ENCODE assay signal across 8 cellular contexts in genomic region chr19:36009220-36009619, GRCh38. TPM values are rescaled to one million over a fixed set of nuclear protein-coding genes. Genes with fewer than 3 reads are reported as not detected.
A peak's percentile ranks its signal among the peaks of the same experiment; 100 is the strongest.
DNase-seq lines count a peak whose midpoint lies in the region; ATAC-seq, FAIRE-seq and TF ChIP-seq lines count a peak whose summit lies in the region.

No MANE protein-coding gene starts in this region.

- peaks cover 3% of the 10 kb centered on the region for H3K36me3 Mint-ChIP-seq in activated CD4-positive, alpha-beta T cell treated with anti-CD3 and anti-CD28 coated beads, Interleukin-2, amount 10 ng/mL, durations not matched to agents 7 days and 5 days (ENCODE audit: low read depth)
- H3K36me3 Mint-ChIP-seq in memory B cell: peaks cover 9% of the 10 kb centered on the region

- DNase-seq in DMS53 (lab: John Stamatoyannopoulos, UW) (peak; percentile 94), NCI-H2029 (lab: John Stamatoyannopoulos, UW) (peak; percentile 60), H1 (ENCODE audit: low read depth in 1 of 2, low spot score in 2 of 2) (peak in 1 of 2 experiments; percentile 82), memory B cell (ENCODE audit: low spot score in 2 of 2) (no peak), A172 (ENCODE audit: low spot score) (no peak)
- DNase-seq in activated CD4-positive, alpha-beta T cell treated with anti-CD3 and anti-CD28 coated beads, Interleukin-2, amount 10 ng/mL, durations not matched to agents 7 days and 5 days: peak; percentile 44
- peak; percentile 50 to 55 for DNase-seq in stimulated activated naive CD8-positive, alpha-beta T cell treated with anti-CD3 and anti-CD28 coated beads, Interleukin-15, amount 100 ng/mL, for 72 hours

- no peak for TF ChIP-seq RAD21 in H1 (IDR thresholded peaks at IDR 0.05 in 1 of 2, conservative IDR thresholded peaks at IDR 0.05 in 1 of 2; ENCODE audit: low read depth in 2 of 2, low read length in 2 of 2)

- no peaks in the 10 kb centered on the region for H4K20me1 ChIP-seq in H1 (replicated peaks in 1 of 2; ENCODE audit: control insufficient read depth in 1 of 2, insufficient read depth in 2 of 2, low read length in 2 of 2)

- peaks cover 34% of the 10 kb centered on the region for H3K4me1 Mint-ChIP-seq in activated CD4-positive, alpha-beta T cell treated with anti-CD3 and anti-CD28 coated beads, Interleukin-2, amount 10 ng/mL, durations not matched to agents 7 days and 5 days
- peaks cover 23% of the 10 kb centered on the region for H3K4me1 Mint-ChIP-seq in memory B cell
- peaks cover 46% of the 10 kb centered on the region for H3K4me1 Mint-ChIP-seq in stimulated activated naive CD8-positive, alpha-beta T cell treated with anti-CD3 and anti-CD28 coated beads, Interleukin-15, amount 100 ng/mL, for 72 hours

- POLR2A ChIA-PET in activated CD4-positive, alpha-beta T cell treated with anti-CD3 and anti-CD28 coated beads, Interleukin-2, amount 10 ng/mL, durations not matched to agents 7 days and 5 days (lab: Charles Lee): no interaction called here
- POLR2A ChIA-PET in H1 (lab: Charles Lee; ENCODE audit: partially characterized antibody): interaction anchor here (0.7 to 1.9 kb wide), 12 partner anchors 8 to 148 kb away, joined by 3 to 10 read pairs (median 4); partner anchors contain the start of genes CLIP3, SDHAF1, THAP8 and WDR62

- no peak overlapping the region for H4K5ac ChIP-seq in H1 (ENCODE audit: insufficient read length, low read depth, low read length)

- no peaks in the 10 kb centered on the region for H3K27me3 Mint-ChIP-seq in activated CD4-positive, alpha-beta T cell treated with anti-CD3 and anti-CD28 coated beads, Interleukin-2, amount 10 ng/mL, durations not matched to agents 7 days and 5 days
- no peaks in the 10 kb centered on the region for H3K27me3 Mint-ChIP-seq in memory B cell
- no peaks in the 10 kb centered on the region for H3K27me3 Mint-ChIP-seq in stimulated activated naive CD8-positive, alpha-beta T cell treated with anti-CD3 and anti-CD28 coated beads, Interleukin-15, amount 100 ng/mL, for 72 hours

- CTCF ChIA-PET in activated CD4-positive, alpha-beta T cell treated with anti-CD3 and anti-CD28 coated beads, Interleukin-2, amount 10 ng/mL, durations not matched to agents 7 days and 5 days (lab: Charles Lee): interaction anchor here (0.6 to 1.1 kb wide), 2 partner anchors 13 to 267 kb away, joined by 3 to 7 read pairs; no protein-coding TSS in a partner anchor
- CTCF ChIA-PET in H1 (lab: Charles Lee; ENCODE audit: partially characterized antibody): interaction anchor here (0.5 to 2.3 kb wide), 4 partner anchors 11 to 408 kb away, joined by 3 to 19 read pairs (median 3); no protein-coding TSS in a partner anchor

- H4K91ac ChIP-seq in H1 (replicated peaks; ENCODE audit: insufficient read length, low read length): peak overlapping the region; percentile 28

- H3K14ac ChIP-seq in H1 (ENCODE audit: insufficient read length): no peak overlapping the region

- peaks cover 0 to 4% (median 0%) of the 10 kb centered on the region in 4 experiments; a peak in 2 of 8 replicates for H3K36me3 ChIP-seq in H1 (ENCODE audit: control insufficient read depth in 2 of 4, insufficient read depth in 4 of 4, low read length in 3 of 4)

- WGBS in H1 (ENCODE audit: extremely low coverage in 1 of 2, insufficient coverage in 1 of 2, insufficient read length in 1 of 2, insufficient replicate concordance in 2 of 2, low coverage in 1 of 2, low lambda C conversion rate in 2 of 2, missing lambda C conversion rate in 1 of 2), 2 experiments: 3% methylated on average over 27 of the region's 50 CpGs; no CpG with 5 or more reads in 1 of the 2 experiments

- H2AFZ ChIP-seq in H1 (ENCODE audit: low read length): no peak overlapping the region

- no peak overlapping the region for H2BK15ac ChIP-seq in H1 (ENCODE audit: low read length)

- H3K18ac ChIP-seq in H1 (ENCODE audit: extremely low read depth, low read length): peak overlapping the region; percentile 32; the same call in 1 of the 2 replicates

- ATAC-seq in memory B cell (ENCODE audit: low read depth) (peak; percentile 12), HG03439 (IDR thresholded peaks at IDR 0.05; ENCODE audit: unreplicated experiment) (no peak)
- ATAC-seq in stimulated activated naive CD8-positive, alpha-beta T cell treated with anti-CD3 and anti-CD28 coated beads, Interleukin-15, amount 100 ng/mL, for 72 hours: no peak

- TF ChIP-seq EP300 in H1 (IDR thresholded peaks at IDR 0.05; ENCODE audit: borderline replicate concordance in 1 of 2, low read depth in 2 of 2, low read length in 2 of 2): no peak

- peak overlapping the region; percentile 57 to 78 for H3K4me2 ChIP-seq in H1 (ENCODE audit: insufficient read depth in 1 of 2, low read depth in 2 of 2, low read length in 2 of 2)

- H3K9me3 Mint-ChIP-seq in activated CD4-positive, alpha-beta T cell treated with anti-CD3 and anti-CD28 coated beads, Interleukin-2, amount 10 ng/mL, durations not matched to agents 7 days and 5 days: no peaks in the 10 kb centered on the region
- no peaks in the 10 kb centered on the region for H3K9me3 Mint-ChIP-seq in memory B cell
- H3K9me3 Mint-ChIP-seq in stimulated activated naive CD8-positive, alpha-beta T cell treated with anti-CD3 and anti-CD28 coated beads, Interleukin-15, amount 100 ng/mL, for 72 hours: no peaks in the 10 kb centered on the region

- no peak overlapping the region for H3K56ac ChIP-seq in H1 (replicated peaks; ENCODE audit: insufficient read length, low read depth, low read length)

- H2BK12ac ChIP-seq in H1 (ENCODE audit: low read depth, low read length): no peak overlapping the region

- peak overlapping the region in 1 of 4 experiments; percentile 16; a peak in 1 of 7 replicates for H3K9ac ChIP-seq in H1 (replicated peaks in 1 of 4; ENCODE audit: extremely low read depth in 1 of 4, low read depth in 3 of 4, low read length in 3 of 4)

- no peak for TF ChIP-seq POLR2A in H1 (IDR thresholded peaks at IDR 0.05; ENCODE audit: control extremely low read depth in 1 of 2, low read depth in 2 of 2, low read length in 2 of 2)

- H3K9me3 ChIP-seq in H1 (ENCODE audit: insufficient read depth in 2 of 2, low read depth in 1 of 2, low read length in 1 of 2): no peaks in the 10 kb centered on the region

- H3K4me3 ChIP-seq in H1 (ENCODE audit: extremely low read depth in 1 of 4, insufficient read depth in 2 of 4, low read depth in 3 of 4, low read length in 4 of 4): peak overlapping the region; percentile 42 to 78 (median 52)

- no peak overlapping the region for H2BK120ac ChIP-seq in H1 (replicated peaks; ENCODE audit: low read depth, low read length)

- H2BK5ac ChIP-seq in H1 (ENCODE audit: low read depth, low read length): 0 out of 2 replicates have a peak overlapping the region, but pooled peaks have one; percentile 5

- no peak overlapping the region for H2BK20ac ChIP-seq in H1 (ENCODE audit: low read length)

- no peaks in the 10 kb centered on the region for H3K79me1 ChIP-seq in H1 (ENCODE audit: low read depth, low read length)

- no peaks in the 10 kb centered on the region for H3K79me2 ChIP-seq in H1 (ENCODE audit: control insufficient read depth in 1 of 2, insufficient read depth in 2 of 2, low read length in 2 of 2)

- H3K4me1 ChIP-seq in H1 (replicated peaks in 1 of 4; ENCODE audit: control insufficient read depth in 3 of 4, insufficient read depth in 4 of 4, low read length in 3 of 4): peaks cover 0 to 16% (median 8%) of the 10 kb centered on the region in 4 experiments; a peak in 5 of 7 replicates

- no peak for FAIRE-seq in H1 (lab: Jason Lieb, UNC)

- H3K27ac ChIP-seq in H1 (ENCODE audit: low read depth, low read length): no peak overlapping the region

- TF ChIP-seq CTCF in H1 (IDR thresholded peaks at IDR 0.05; ENCODE audit: control extremely low read depth in 1 of 3, insufficient read depth in 1 of 3, low read depth in 1 of 3, low read length in 3 of 3): no peak

- H3K27ac Mint-ChIP-seq in activated CD4-positive, alpha-beta T cell treated with anti-CD3 and anti-CD28 coated beads, Interleukin-2, amount 10 ng/mL, durations not matched to agents 7 days and 5 days: peak overlapping the region; percentile 37
- H3K27ac Mint-ChIP-seq in memory B cell: peak overlapping the region; percentile 65
- H3K27ac Mint-ChIP-seq in stimulated activated naive CD8-positive, alpha-beta T cell treated with anti-CD3 and anti-CD28 coated beads, Interleukin-15, amount 100 ng/mL, for 72 hours: peak overlapping the region in 1 of 2 donors; percentile 54

- H4K8ac ChIP-seq in H1 (ENCODE audit: extremely low read depth, insufficient read depth, low read length): peak overlapping the region; percentile 77; the same call in 1 of the 2 replicates

- peak overlapping the region; percentile 50 for H3K4me3 Mint-ChIP-seq in activated CD4-positive, alpha-beta T cell treated with anti-CD3 and anti-CD28 coated beads, Interleukin-2, amount 10 ng/mL, durations not matched to agents 7 days and 5 days
- peak overlapping the region; percentile 72 for H3K4me3 Mint-ChIP-seq in memory B cell
- H3K4me3 Mint-ChIP-seq in stimulated activated naive CD8-positive, alpha-beta T cell treated with anti-CD3 and anti-CD28 coated beads, Interleukin-15, amount 100 ng/mL, for 72 hours: peak overlapping the region; percentile 53 to 72

- H3K23me2 ChIP-seq in H1 (ENCODE audit: low read depth, low read length): peaks cover 14% of the 10 kb centered on the region

- no peak overlapping the region for H3K4ac ChIP-seq in H1 (replicated peaks; ENCODE audit: insufficient read length, low read depth, low read length)

- no peak overlapping the region for H2AK5ac ChIP-seq in H1 (ENCODE audit: low read depth, low read length)

- no peak overlapping the region for H3K23ac ChIP-seq in H1 (ENCODE audit: insufficient read length)

- H3K27me3 ChIP-seq in H1 (replicated peaks in 1 of 4; ENCODE audit: control insufficient read depth in 3 of 4, extremely low read depth in 1 of 4, insufficient read depth in 3 of 4, low read length in 3 of 4): no peaks in the 10 kb centered on the region

RNA-seq across cellular contexts. Expression of gene SYNE4, which starts 0.6 kb away (rescaled TPM):
- 1 to 10 TPM; 1.8 to 2.4 TPM for total RNA-seq in activated CD4-positive, alpha-beta T cell treated with anti-CD3 and anti-CD28 coated beads, Interleukin-2, amount 10 ng/mL, durations not matched to agents 7 days and 5 days
- total RNA-seq in H1 (2021; fragmentation: NEBNext Ultra II Directional; extraction: Animal tissue kit (Norgen Biotek cat#: 25700)): 20.8 and 21.8 TPM in 2 replicates
- 22.6 and 29.1 TPM in 2 replicates for polyA plus RNA-seq in H1 (2011; rRNA removed)
- 25.4 TPM for polyA plus RNA-seq in H1 (2011; cell fraction: cytosol; rRNA removed)
- 30.0 TPM for polyA plus RNA-seq in H1 (2011; cell fraction: nucleus; rRNA removed)
- 20.7 to 28.0 TPM (median 25.1 TPM) in 4 replicates for polyA plus RNA-seq in H1 (2012, experiment 1 of 2)
- 36.3 TPM for polyA plus RNA-seq in H1 (2012, experiment 2 of 2)
- polyA plus RNA-seq in H1 (2013, experiment 1 of 2): 20.5 TPM
- 20.3 TPM for polyA plus RNA-seq in H1 (2013, experiment 2 of 2)
- polyA minus RNA-seq in H1 (2011; rRNA and poly(A)+ RNA removed): 9.0 and 9.2 TPM in 2 replicates
- polyA minus RNA-seq in H1 (2011; cell fraction: cytosol; rRNA and poly(A)+ RNA removed): 9.8 TPM
- 12.7 TPM for polyA minus RNA-seq in H1 (2011; cell fraction: nucleus; rRNA and poly(A)+ RNA removed)
- total RNA-seq in A172 (2014; rRNA removed; shearing (Covaris generic)): 0.12 and 0.29 TPM in 2 replicates

RNA-seq across cellular contexts. Expression of gene ALKBH6, which starts 4.8 kb away (rescaled TPM):
- 10 to 100 TPM; 38.2 to 43.0 TPM for total RNA-seq in activated CD4-positive, alpha-beta T cell treated with anti-CD3 and anti-CD28 coated beads, Interleukin-2, amount 10 ng/mL, durations not matched to agents 7 days and 5 days
- 19.2 and 24.8 TPM in 2 replicates for total RNA-seq in H1 (2021; fragmentation: NEBNext Ultra II Directional; extraction: Animal tissue kit (Norgen Biotek cat#: 25700))
- 33.3 and 51.2 TPM in 2 replicates for polyA plus RNA-seq in H1 (2011; rRNA removed)
- polyA plus RNA-seq in H1 (2011; cell fraction: cytosol; rRNA removed): 40.1 TPM
- 73.1 TPM for polyA plus RNA-seq in H1 (2011; cell fraction: nucleus; rRNA removed)
- 28.3 to 46.2 TPM (median 30.6 TPM) in 4 replicates for polyA plus RNA-seq in H1 (2012, experiment 1 of 2)
- polyA plus RNA-seq in H1 (2012, experiment 2 of 2): 32.6 TPM
- 33.6 TPM for polyA plus RNA-seq in H1 (2013, experiment 1 of 2)
- 32.8 TPM for polyA plus RNA-seq in H1 (2013, experiment 2 of 2)
- polyA minus RNA-seq in H1 (2011; rRNA and poly(A)+ RNA removed): 8.4 and 8.6 TPM in 2 replicates
- 7.9 TPM for polyA minus RNA-seq in H1 (2011; cell fraction: cytosol; rRNA and poly(A)+ RNA removed)
- polyA minus RNA-seq in H1 (2011; cell fraction: nucleus; rRNA and poly(A)+ RNA removed): 17.7 TPM
- 38.3 and 43.4 TPM in 2 replicates for total RNA-seq in A172 (2014; rRNA removed; shearing (Covaris generic))

RNA-seq across cellular contexts. Expression of gene SDHAF1, which starts 14.2 kb away (rescaled TPM):
- 10 to 100 TPM; 15.6 to 16.8 TPM for total RNA-seq in activated CD4-positive, alpha-beta T cell treated with anti-CD3 and anti-CD28 coated beads, Interleukin-2, amount 10 ng/mL, durations not matched to agents 7 days and 5 days
- 16.0 and 16.8 TPM in 2 replicates for total RNA-seq in H1 (2021; fragmentation: NEBNext Ultra II Directional; extraction: Animal tissue kit (Norgen Biotek cat#: 25700))
- polyA plus RNA-seq in H1 (2011; rRNA removed): 21.3 and 27.7 TPM in 2 replicates
- 26.1 TPM for polyA plus RNA-seq in H1 (2011; cell fraction: cytosol; rRNA removed)
- 19.7 TPM for polyA plus RNA-seq in H1 (2011; cell fraction: nucleus; rRNA removed)
- polyA plus RNA-seq in H1 (2012, experiment 1 of 2): 15.8 to 17.6 TPM (median 15.9 TPM) in 4 replicates
- polyA plus RNA-seq in H1 (2012, experiment 2 of 2): 19.8 TPM
- 18.5 TPM for polyA plus RNA-seq in H1 (2013, experiment 1 of 2)
- polyA plus RNA-seq in H1 (2013, experiment 2 of 2): 17.2 TPM
- 3.2 and 3.3 TPM in 2 replicates for polyA minus RNA-seq in H1 (2011; rRNA and poly(A)+ RNA removed)
- polyA minus RNA-seq in H1 (2011; cell fraction: cytosol; rRNA and poly(A)+ RNA removed): 8.0 TPM
- 9.8 TPM for polyA minus RNA-seq in H1 (2011; cell fraction: nucleus; rRNA and poly(A)+ RNA removed)
- 20.4 and 24.6 TPM in 2 replicates for total RNA-seq in A172 (2014; rRNA removed; shearing (Covaris generic))

RNA-seq across cellular contexts. Expression of gene CLIP3, which starts 23.5 kb away (rescaled TPM):
- total RNA-seq in activated CD4-positive, alpha-beta T cell treated with anti-CD3 and anti-CD28 coated beads, Interleukin-2, amount 10 ng/mL, durations not matched to agents 7 days and 5 days: 1 to 10 TPM in 1 of 2 experiments, under 1 TPM in 1; 0.75 to 1.4 TPM
- total RNA-seq in H1 (2021; fragmentation: NEBNext Ultra II Directional; extraction: Animal tissue kit (Norgen Biotek cat#: 25700)): 21.7 and 33.7 TPM in 2 replicates
- 5.9 and 12.0 TPM in 2 replicates for polyA plus RNA-seq in H1 (2011; rRNA removed)
- polyA plus RNA-seq in H1 (2011; cell fraction: cytosol; rRNA removed): 4.9 TPM
- polyA plus RNA-seq in H1 (2011; cell fraction: nucleus; rRNA removed): 10.4 TPM
- 21.3 to 26.6 TPM (median 24.5 TPM) in 4 replicates for polyA plus RNA-seq in H1 (2012, experiment 1 of 2)
- polyA plus RNA-seq in H1 (2012, experiment 2 of 2): 24.2 TPM
- polyA plus RNA-seq in H1 (2013, experiment 1 of 2): 8.5 TPM
- polyA plus RNA-seq in H1 (2013, experiment 2 of 2): 8.9 TPM
- 6.2 and 7.8 TPM in 2 replicates for polyA minus RNA-seq in H1 (2011; rRNA and poly(A)+ RNA removed)
- 20.6 TPM for polyA minus RNA-seq in H1 (2011; cell fraction: cytosol; rRNA and poly(A)+ RNA removed)
- 13.9 TPM for polyA minus RNA-seq in H1 (2011; cell fraction: nucleus; rRNA and poly(A)+ RNA removed)
- total RNA-seq in A172 (2014; rRNA removed; shearing (Covaris generic)): 5.7 and 6.7 TPM in 2 replicates

RNA-seq across cellular contexts. Expression of gene THAP8, which starts 44.9 kb away (rescaled TPM):
- total RNA-seq in activated CD4-positive, alpha-beta T cell treated with anti-CD3 and anti-CD28 coated beads, Interleukin-2, amount 10 ng/mL, durations not matched to agents 7 days and 5 days: 1 to 10 TPM; 6.1 to 7.0 TPM
- 6.0 and 6.4 TPM in 2 replicates for total RNA-seq in H1 (2021; fragmentation: NEBNext Ultra II Directional; extraction: Animal tissue kit (Norgen Biotek cat#: 25700))
- polyA plus RNA-seq in H1 (2011; rRNA removed): 11.1 and 14.8 TPM in 2 replicates
- 9.9 TPM for polyA plus RNA-seq in H1 (2011; cell fraction: cytosol; rRNA removed)
- polyA plus RNA-seq in H1 (2011; cell fraction: nucleus; rRNA removed): 9.0 TPM
- 3.4 to 8.7 TPM (median 6.5 TPM) in 4 replicates for polyA plus RNA-seq in H1 (2012, experiment 1 of 2)
- polyA plus RNA-seq in H1 (2012, experiment 2 of 2): 5.6 TPM
- 3.9 TPM for polyA plus RNA-seq in H1 (2013, experiment 1 of 2)
- polyA plus RNA-seq in H1 (2013, experiment 2 of 2): 3.7 TPM
- 3.4 and 4.4 TPM in 2 replicates for polyA minus RNA-seq in H1 (2011; rRNA and poly(A)+ RNA removed)
- 8.2 TPM for polyA minus RNA-seq in H1 (2011; cell fraction: cytosol; rRNA and poly(A)+ RNA removed)
- polyA minus RNA-seq in H1 (2011; cell fraction: nucleus; rRNA and poly(A)+ RNA removed): 8.8 TPM
- 7.3 and 13.6 TPM in 2 replicates for total RNA-seq in A172 (2014; rRNA removed; shearing (Covaris generic))

Comparison
In these comparisons a context has a peak if more than half of its experiments do, and no peak if none do; other contexts are left out.
1. DNase-seq: peak in DMS53 (single experiment), NCI-H2029 (single experiment), activated CD4-positive, alpha-beta T cell treated with anti-CD3 and anti-CD28 coated beads, Interleukin-2, amount 10 ng/mL, durations not matched to agents 7 days and 5 days (single experiment) and stimulated activated naive CD8-positive, alpha-beta T cell treated with anti-CD3 and anti-CD28 coated beads, Interleukin-15, amount 100 ng/mL, for 72 hours (2 of 2); none in memory B cell (0 of 2) and A172 (single experiment).
2. Peak in every context shown above with its lines, with median percentiles within 50 percentile points of each other: H3K4me3 Mint-ChIP-seq.